1 cellular context compared by ENCODE assay signal in genomic region chr6:36340671-36341454, GRCh38.
TF ChIP-seq lines count a peak whose summit lies in the region.

No MANE protein-coding gene starts in this region.

TF ChIP-seq in WTC11, 78 proteins besides CTCF, POLR2A, EP300 and RAD21 (continued from another document):
- TF ChIP-seq, protein P1, sequence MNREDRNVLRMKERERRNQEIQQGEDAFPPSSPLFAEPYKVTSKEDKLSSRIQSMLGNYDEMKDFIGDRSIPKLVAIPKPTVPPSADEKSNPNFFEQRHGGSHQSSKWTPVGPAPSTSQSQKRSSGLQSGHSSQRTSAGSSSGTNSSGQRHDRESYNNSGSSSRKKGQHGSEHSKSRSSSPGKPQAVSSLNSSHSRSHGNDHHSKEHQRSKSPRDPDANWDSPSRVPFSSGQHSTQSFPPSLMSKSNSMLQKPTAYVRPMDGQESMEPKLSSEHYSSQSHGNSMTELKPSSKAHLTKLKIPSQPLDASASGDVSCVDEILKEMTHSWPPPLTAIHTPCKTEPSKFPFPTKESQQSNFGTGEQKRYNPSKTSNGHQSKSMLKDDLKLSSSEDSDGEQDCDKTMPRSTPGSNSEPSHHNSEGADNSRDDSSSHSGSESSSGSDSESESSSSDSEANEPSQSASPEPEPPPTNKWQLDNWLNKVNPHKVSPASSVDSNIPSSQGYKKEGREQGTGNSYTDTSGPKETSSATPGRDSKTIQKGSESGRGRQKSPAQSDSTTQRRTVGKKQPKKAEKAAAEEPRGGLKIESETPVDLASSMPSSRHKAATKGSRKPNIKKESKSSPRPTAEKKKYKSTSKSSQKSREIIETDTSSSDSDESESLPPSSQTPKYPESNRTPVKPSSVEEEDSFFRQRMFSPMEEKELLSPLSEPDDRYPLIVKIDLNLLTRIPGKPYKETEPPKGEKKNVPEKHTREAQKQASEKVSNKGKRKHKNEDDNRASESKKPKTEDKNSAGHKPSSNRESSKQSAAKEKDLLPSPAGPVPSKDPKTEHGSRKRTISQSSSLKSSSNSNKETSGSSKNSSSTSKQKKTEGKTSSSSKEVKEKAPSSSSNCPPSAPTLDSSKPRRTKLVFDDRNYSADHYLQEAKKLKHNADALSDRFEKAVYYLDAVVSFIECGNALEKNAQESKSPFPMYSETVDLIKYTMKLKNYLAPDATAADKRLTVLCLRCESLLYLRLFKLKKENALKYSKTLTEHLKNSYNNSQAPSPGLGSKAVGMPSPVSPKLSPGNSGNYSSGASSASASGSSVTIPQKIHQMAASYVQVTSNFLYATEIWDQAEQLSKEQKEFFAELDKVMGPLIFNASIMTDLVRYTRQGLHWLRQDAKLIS (CRISPR knock-in tag; IDR thresholded peaks at IDR 0.05; ENCODE audit: borderline replicate concordance), result no peak
- TF ChIP-seq, protein P2, sequence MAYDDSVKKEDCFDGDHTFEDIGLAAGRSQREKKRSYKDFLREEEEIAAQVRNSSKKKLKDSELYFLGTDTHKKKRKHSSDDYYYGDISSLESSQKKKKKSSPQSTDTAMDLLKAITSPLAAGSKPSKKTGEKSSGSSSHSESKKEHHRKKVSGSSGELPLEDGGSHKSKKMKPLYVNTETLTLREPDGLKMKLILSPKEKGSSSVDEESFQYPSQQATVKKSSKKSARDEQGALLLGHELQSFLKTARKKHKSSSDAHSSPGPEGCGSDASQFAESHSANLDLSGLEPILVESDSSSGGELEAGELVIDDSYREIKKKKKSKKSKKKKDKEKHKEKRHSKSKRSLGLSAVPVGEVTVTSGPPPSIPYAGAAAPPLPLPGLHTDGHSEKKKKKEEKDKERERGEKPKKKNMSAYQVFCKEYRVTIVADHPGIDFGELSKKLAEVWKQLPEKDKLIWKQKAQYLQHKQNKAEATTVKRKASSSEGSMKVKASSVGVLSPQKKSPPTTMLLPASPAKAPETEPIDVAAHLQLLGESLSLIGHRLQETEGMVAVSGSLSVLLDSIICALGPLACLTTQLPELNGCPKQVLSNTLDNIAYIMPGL (CRISPR knock-in tag; IDR thresholded peaks at IDR 0.05), result peak; percentile 47; the same call in 1 of the 2 replicates
- 0 out of 2 replicates have a peak, but pooled peaks have one; percentile 43 for TF ChIP-seq SP1 (CRISPR knock-in tag; conservative IDR thresholded peaks at IDR 0.05)
